In the genomic region with DNA sequence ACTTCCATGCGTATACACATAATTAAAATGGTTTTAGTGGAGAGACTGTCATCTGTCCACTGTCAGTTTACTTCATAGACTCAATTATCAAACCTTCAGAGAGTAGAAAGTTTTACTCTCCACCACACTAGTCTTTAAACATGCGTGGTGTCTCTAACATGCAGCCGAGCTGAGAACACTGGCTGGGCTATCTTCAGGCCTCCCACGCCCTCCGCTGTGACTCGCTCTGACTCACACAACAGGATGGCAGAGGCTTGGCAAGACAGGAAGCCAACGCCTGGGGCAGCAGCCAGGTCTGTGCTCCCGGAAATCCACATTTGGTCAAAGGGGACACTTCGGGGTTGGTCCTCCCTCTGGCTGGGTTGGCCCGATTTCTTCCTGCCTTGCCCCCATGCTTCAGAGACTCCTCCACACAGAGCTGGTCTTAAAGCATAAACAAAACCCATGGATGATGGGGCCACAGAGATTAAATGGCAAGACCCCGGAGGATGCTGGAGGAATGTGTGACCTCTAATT, we compare ENCODE assay signal across 8 cellular contexts. TPM values are rescaled to one million over a fixed set of nuclear protein-coding genes. Genes with fewer than 3 reads are reported as not detected.
A peak's percentile ranks its signal among the peaks of the same experiment; 100 is the strongest.
DNase-seq lines count a peak whose midpoint lies in the region; ATAC-seq and TF ChIP-seq lines count a peak whose summit lies in the region.

No MANE protein-coding gene starts in this region.

- peak overlapping the region; percentile 69 for H2AFZ ChIP-seq in IMR-90 (replicated peaks; ENCODE audit: low read length, poor library complexity)

- H4K20me1 ChIP-seq in IMR-90 (ENCODE audit: insufficient read depth, low read length): no peaks in the 10 kb centered on the region

- TF ChIP-seq POLR2A in IMR-90 (IDR thresholded peaks at IDR 0.05; ENCODE audit: low read depth, low read length) (peak; percentile 84), body of pancreas (IDR thresholded peaks at IDR 0.05) (peak in 2 of 3 donors; percentile 41 to 54)

- peak overlapping the region; percentile 78 for H2BK5ac ChIP-seq in IMR-90 (ENCODE audit: low read depth, low read length, poor library complexity, severe bottlenecking)

- intact Hi-C loops in IMR-90 (cut with micrococcal nuclease) (no loop called here), body of pancreas (cut with DNase I) (no loop called here)

- H2AK9ac ChIP-seq in IMR-90 (replicated peaks; ENCODE audit: low read depth, low read length, poor library complexity): peak overlapping the region; percentile 31

- TF ChIP-seq RAD21 in IMR-90 (IDR thresholded peaks at IDR 0.05; ENCODE audit: low read length): peak; percentile 11; the same call in 1 of the 2 replicates

- H2BK120ac ChIP-seq in IMR-90 (ENCODE audit: low read depth, low read length): peak overlapping the region; percentile 78

- H4K8ac ChIP-seq in IMR-90 (ENCODE audit: low read depth in 2 of 2, low read length in 2 of 2): peak overlapping the region; percentile 49 to 67; a peak in 3 of 4 replicates

- H3K27me3 ChIP-seq in IMR-90 (ENCODE audit: control insufficient read depth, insufficient read depth, low read length) (no peaks in the 10 kb centered on the region), body of pancreas (no peaks in the 10 kb centered on the region)

- H3K23ac ChIP-seq in IMR-90 (ENCODE audit: low read depth, low read length): peak overlapping the region; percentile 35; the same call in 1 of the 2 replicates

- in situ Hi-C loops in IMR-90 (cut with MboI; ENCODE audit: low sequenced_read_pairs): no loop called here

- H3K4me2 ChIP-seq in IMR-90 (ENCODE audit: low read depth, low read length): peak overlapping the region; percentile 9

- 0 out of 2 replicates have a peak overlapping the region, but pooled peaks have one; percentile 3 for H4K5ac ChIP-seq in IMR-90 (ENCODE audit: low read depth, low read length)

- H3K9me3 ChIP-seq in IMR-90 (ENCODE audit: control insufficient read depth, insufficient read depth, low read length): no peaks in the 10 kb centered on the region
- no peaks in the 10 kb centered on the region for H3K9me3 ChIP-seq in body of pancreas

- H3K27ac ChIP-seq in IMR-90 (ENCODE audit: insufficient read depth, low read length) (peak overlapping the region; percentile 50), body of pancreas (peak overlapping the region; percentile 18 to 78 (median 46))

- H2BK20ac ChIP-seq in IMR-90 (ENCODE audit: low read depth, low read length): peak overlapping the region; percentile 75; the same call in 1 of the 2 replicates

- peak overlapping the region; percentile 3; the same call in 1 of the 2 replicates for H3K18ac ChIP-seq in IMR-90 (ENCODE audit: low read depth, low read length)

- peaks cover 12% of the 10 kb centered on the region for H3K4me1 ChIP-seq in IMR-90 (ENCODE audit: control insufficient read depth, insufficient read depth, low read length)
- H3K4me1 ChIP-seq in body of pancreas: peaks cover 15% of the 10 kb centered on the region

- H3K14ac ChIP-seq in IMR-90 (replicated peaks; ENCODE audit: low read depth, low read length): peak overlapping the region; percentile 23

- peak overlapping the region; percentile 63 for H3K56ac ChIP-seq in IMR-90 (ENCODE audit: extremely low read depth, insufficient read depth, low read length)

- peaks cover 12% of the 10 kb centered on the region; the same call in 1 of the 2 replicates for H3K9me1 ChIP-seq in IMR-90 (ENCODE audit: insufficient read depth, low read length)

- BruUV-seq in IMR-90 (replicated peaks; lab: Mats Ljungman, UMichigan): no TSS peak

- H2BK15ac ChIP-seq in IMR-90 (ENCODE audit: low read depth, low read length): peak overlapping the region; percentile 38; the same call in 2 of the 3 replicates

- H3K36me3 ChIP-seq in IMR-90 (ENCODE audit: control insufficient read depth, insufficient read depth, low read length): no peaks in the 10 kb centered on the region
- H3K36me3 ChIP-seq in body of pancreas (replicated peaks in 1 of 2; ENCODE audit: insufficient read depth in 1 of 2, low read depth in 2 of 2): no peaks in the 10 kb centered on the region

- H3K9ac ChIP-seq in IMR-90 (ENCODE audit: low read depth, low read length): no peak overlapping the region

- CTCF ChIA-PET in IMR-90 (lab: Yijun Ruan, JAX): no interaction called here

- POLR2A ChIA-PET in IMR-90 (lab: Charles Lee; ENCODE audit: unreplicated experiment): no interaction called here

- peak; percentile 52 for ATAC-seq in GM21390 (IDR thresholded peaks at IDR 0.05; ENCODE audit: unreplicated experiment)
- ATAC-seq in IMR-90 (ENCODE audit: low read depth): peak; percentile 91
- ATAC-seq in body of pancreas: peak; percentile 82

- H3K4me3 ChIP-seq in IMR-90 (ENCODE audit: insufficient read depth, low read depth, low read length) (no peak overlapping the region), body of pancreas (no peak overlapping the region)

- DNase-seq in CMK (ENCODE audit: low read depth) (peak; percentile 68), IMR-90 (peak; percentile 96), UCSD-AML1 (lab: John Stamatoyannopoulos, UW; ENCODE audit: unreplicated experiment) (peak; percentile 85), body of pancreas (peak; percentile 65 to 91 (median 78)), kidney glomerular epithelial cell (lab: John Stamatoyannopoulos, UW) (peak; percentile 94), NCI-H1417 treated with DMSO at 0.1 percent for 48 hours (lab: John Stamatoyannopoulos, UW) (no peak)
- peak; percentile 94 for DNase-seq in stimulated activated CD4-positive, alpha-beta T cell treated with anti-CD3 and anti-CD28 coated beads, Interleukin-4, amount 100 ng/mL, for 24 hours

- no peak for TF ChIP-seq CTCF in IMR-90 (conservative IDR thresholded peaks at IDR 0.05; ENCODE audit: low read depth, low read length)
- TF ChIP-seq CTCF in body of pancreas (IDR thresholded peaks at IDR 0.05): no peak

- dilution Hi-C loops in IMR-90 (cut with HindIII; ENCODE audit: low sequenced_read_pairs, unreplicated experiment): no loop called here

- WGBS in IMR-90 (ENCODE audit: extremely low coverage in 2 of 2, insufficient read length in 1 of 2), 2 experiments: 0% methylated on average over 4 of the region's 11 CpGs; no CpG with 5 or more reads in 1 of the 2 experiments
- WGBS in body of pancreas, 2 donors: 18 to 49% methylated on average over 8 to 11 of the region's 11 CpGs

- no peaks in the 10 kb centered on the region for H3K79me1 ChIP-seq in IMR-90 (ENCODE audit: low read depth in 1 of 2, low read length in 2 of 2)

- H4K91ac ChIP-seq in IMR-90 (ENCODE audit: insufficient read depth, low read depth, low read length): peak overlapping the region; percentile 56; the same call in 1 of the 2 replicates

- 0 out of 2 replicates have a peak overlapping the region, but pooled peaks have one; percentile 37 for H2AK5ac ChIP-seq in IMR-90 (ENCODE audit: low read depth, low read length)

- H3K4ac ChIP-seq in IMR-90 (ENCODE audit: low read depth, low read length): peak overlapping the region; percentile 80

TF ChIP-seq in IMR-90, 13 proteins besides CTCF, POLR2A, EP300 and RAD21:
- peak; percentile 41; the same call in 1 of the 2 replicates for TF ChIP-seq MXI1 (IDR thresholded peaks at IDR 0.05; ENCODE audit: borderline replicate concordance, low read depth, low read length)
- no peak for TF ChIP-seq NFE2L2 (IDR thresholded peaks at IDR 0.05; ENCODE audit: low read depth, low read length)
- peak; percentile 47 for TF ChIP-seq RCOR1 (IDR thresholded peaks at IDR 0.05; ENCODE audit: insufficient replicate concordance, low read length)
- no peak for TF ChIP-seq MAZ (IDR thresholded peaks at IDR 0.05; ENCODE audit: borderline replicate concordance, low read depth, low read length)
- no peak for TF ChIP-seq SMC3 (IDR thresholded peaks at IDR 0.05; ENCODE audit: low read depth, low read length)
- no peak for TF ChIP-seq MAFK (IDR thresholded peaks at IDR 0.05; ENCODE audit: low read depth, low read length)
- TF ChIP-seq FOS (IDR thresholded peaks at IDR 0.05; ENCODE audit: low read depth, low read length): peak; percentile 94
- peak; percentile 58; the same call in 1 of the 2 replicates for TF ChIP-seq CEBPB (IDR thresholded peaks at IDR 0.05; ENCODE audit: low read depth, low read length)
- no peak for TF ChIP-seq BHLHE40 (IDR thresholded peaks at IDR 0.05; ENCODE audit: low read depth, low read length)
- TF ChIP-seq, protein P1, sequence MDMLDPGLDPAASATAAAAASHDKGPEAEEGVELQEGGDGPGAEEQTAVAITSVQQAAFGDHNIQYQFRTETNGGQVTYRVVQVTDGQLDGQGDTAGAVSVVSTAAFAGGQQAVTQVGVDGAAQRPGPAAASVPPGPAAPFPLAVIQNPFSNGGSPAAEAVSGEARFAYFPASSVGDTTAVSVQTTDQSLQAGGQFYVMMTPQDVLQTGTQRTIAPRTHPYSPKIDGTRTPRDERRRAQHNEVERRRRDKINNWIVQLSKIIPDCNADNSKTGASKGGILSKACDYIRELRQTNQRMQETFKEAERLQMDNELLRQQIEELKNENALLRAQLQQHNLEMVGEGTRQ (IDR thresholded peaks at IDR 0.05; ENCODE audit: low read depth, low read length): no peak
- TF ChIP-seq, protein P2, sequence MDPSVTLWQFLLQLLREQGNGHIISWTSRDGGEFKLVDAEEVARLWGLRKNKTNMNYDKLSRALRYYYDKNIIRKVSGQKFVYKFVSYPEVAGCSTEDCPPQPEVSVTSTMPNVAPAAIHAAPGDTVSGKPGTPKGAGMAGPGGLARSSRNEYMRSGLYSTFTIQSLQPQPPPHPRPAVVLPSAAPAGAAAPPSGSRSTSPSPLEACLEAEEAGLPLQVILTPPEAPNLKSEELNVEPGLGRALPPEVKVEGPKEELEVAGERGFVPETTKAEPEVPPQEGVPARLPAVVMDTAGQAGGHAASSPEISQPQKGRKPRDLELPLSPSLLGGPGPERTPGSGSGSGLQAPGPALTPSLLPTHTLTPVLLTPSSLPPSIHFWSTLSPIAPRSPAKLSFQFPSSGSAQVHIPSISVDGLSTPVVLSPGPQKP (IDR thresholded peaks at IDR 0.05; ENCODE audit: borderline replicate concordance, low read depth, low read length): peak; percentile 99
- TF ChIP-seq RFX5 (IDR thresholded peaks at IDR 0.05; ENCODE audit: low read depth, low read length): no peak
- no peak for TF ChIP-seq CHD1 (IDR thresholded peaks at IDR 0.05; ENCODE audit: low read depth, low read length)

RNA-seq across cellular contexts. Expression of a gene that starts 22.7 kb away (rescaled TPM):
- 52.8 and 66.0 TPM in 2 replicates for total RNA-seq in IMR-90 (2012; rRNA removed)
- 64.9 and 73.8 TPM in 2 replicates for polyA plus RNA-seq in IMR-90 (2012; rRNA removed)
- 27.8 and 55.9 TPM in 2 replicates for polyA plus RNA-seq in IMR-90 (2012; cell fraction: cytosol; rRNA removed)
- 18.8 and 32.0 TPM in 2 replicates for polyA plus RNA-seq in IMR-90 (2012; cell fraction: nucleus; rRNA removed; ENCODE audit: low replicate concordance)
- 10 to 100 TPM; 30.4 to 32.3 TPM for total RNA-seq in body of pancreas

RNA-seq across cellular contexts. Expression of a gene that starts 55.8 kb away (rescaled TPM):
- total RNA-seq in IMR-90 (2012; rRNA removed) (9.9 and 12.8 TPM in 2 replicates), body of pancreas (10 to 100 TPM; 14.2 to 17.9 TPM)
- 5.9 and 7.8 TPM in 2 replicates for polyA plus RNA-seq in IMR-90 (2012; rRNA removed)
- polyA plus RNA-seq in IMR-90 (2012; cell fraction: cytosol; rRNA removed): 5.6 and 7.5 TPM in 2 replicates
- 1.5 and 2.8 TPM in 2 replicates for polyA plus RNA-seq in IMR-90 (2012; cell fraction: nucleus; rRNA removed; ENCODE audit: low replicate concordance)
